10 cellular contexts compared by ENCODE assay signal in the genomic region with DNA sequence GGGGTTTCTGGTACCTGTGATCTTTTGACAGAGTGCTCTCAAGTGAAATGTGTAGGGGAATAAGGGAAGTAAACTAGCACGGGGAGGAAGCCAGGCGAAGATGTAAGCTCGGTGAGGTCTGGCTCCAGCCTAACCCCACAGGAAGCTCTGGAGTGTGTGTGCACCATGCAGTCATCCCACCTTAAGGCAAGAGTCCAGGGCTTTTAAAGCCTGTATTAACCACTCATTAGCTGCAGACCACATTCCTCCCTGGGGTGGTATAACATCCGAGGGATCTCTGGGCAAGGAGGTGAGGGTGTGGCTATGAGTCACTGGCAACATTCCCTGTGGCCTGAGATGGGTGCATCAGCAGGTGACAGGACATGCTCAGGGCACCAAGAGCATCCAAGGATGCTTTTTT. TPM values are rescaled to one million over a fixed set of nuclear protein-coding genes. Genes with fewer than 3 reads are reported as not detected.
DNase-seq lines count a peak whose midpoint lies in the region; ATAC-seq, FAIRE-seq and TF ChIP-seq lines count a peak whose summit lies in the region.
"Had no signal": no experiment of that assay in that cellular context is flagged by ENCODE, and none has a peak within 500 bp of the region (broad histone marks: within the 10 kb centered on the region; RNA-seq: fewer than 3 reads in every experiment).

No MANE protein-coding gene starts in this region.

- H3K27ac ChIP-seq in PC-3 (ENCODE audit: low read length), result peak overlapping the region; percentile 90
- peak overlapping the region in 3 of 4 donors; percentile 53 to 86 (median 76) for H3K27ac ChIP-seq in esophagus squamous epithelium

- H3K27ac Mint-ChIP-seq in natural killer cell, result no peak overlapping the region
- H3K27ac Mint-ChIP-seq in natural killer cell treated with Interleukin-12 subunit alpha and Interleukin-12 subunit beta and Interleukin-15 and Interleukin-18, amount 100 ng/mL, for 72 hours, result peak overlapping the region in 1 of 2 donors; percentile 13

- no peak for DNase-seq in natural killer cell
- DNase-seq in natural killer cell treated with Interleukin-12 subunit alpha and Interleukin-12 subunit beta and Interleukin-15 and Interleukin-18, amount 100 ng/mL, for 72 hours (ENCODE audit: low spot score), result no peak
- DNase-seq in PC-3, result peak; percentile 99
- no peak for DNase-seq in esophagus squamous epithelium (lab: John Stamatoyannopoulos, UW)
- peak; percentile 81 for DNase-seq in urothelium cell line (ENCODE audit: low spot score)
- DNase-seq in D341Med (ENCODE audit: low spot score), result no peak
- DNase-seq: NCI-H2029 treated with DMSO at 0.1 percent for 48 hours had no signal

- POLR2A ChIA-PET in PC-3 (lab: Charles Lee; ENCODE audit: unreplicated experiment), result interaction anchor here (0.5 to 1.0 kb wide), 4 partner anchors 12 to 344 kb away, joined by 3 to 5 read pairs (median 3); a partner anchor contains a TSS

- H3K9ac ChIP-seq in PC-3 (ENCODE audit: low read length), result peak overlapping the region; percentile 9; the same call in 1 of the 2 replicates

- no peaks in the 10 kb centered on the region for H3K36me3 Mint-ChIP-seq in natural killer cell
- no peaks in the 10 kb centered on the region for H3K36me3 Mint-ChIP-seq in natural killer cell treated with Interleukin-12 subunit alpha and Interleukin-12 subunit beta and Interleukin-15 and Interleukin-18, amount 100 ng/mL, for 72 hours

- H3K4me3 ChIP-seq in PC-3 (ENCODE audit: low read length), result peak overlapping the region; percentile 14; the same call in 1 of the 2 replicates
- H3K4me3 ChIP-seq in esophagus squamous epithelium, result no peak overlapping the region

- peaks cover 9% of the 10 kb centered on the region for H3F3A ChIP-seq in PC-3 (ENCODE audit: low read length, unreplicated experiment)

- BruUV-seq in PC-3 (replicated peaks; lab: Mats Ljungman, UMichigan), result no TSS peak

- H3K4me3 Mint-ChIP-seq in natural killer cell, result peak overlapping the region; percentile 18
- H3K4me3 Mint-ChIP-seq in natural killer cell treated with Interleukin-12 subunit alpha and Interleukin-12 subunit beta and Interleukin-15 and Interleukin-18, amount 100 ng/mL, for 72 hours, result no peak overlapping the region

- peaks cover 60% of the 10 kb centered on the region for H3K4me1 ChIP-seq in PC-3 (ENCODE audit: insufficient read depth, low read length)
- H3K4me1 ChIP-seq in esophagus squamous epithelium, result peaks cover 4 to 54% (median 16%) of the 10 kb centered on the region in 3 donors

- no peaks in the 10 kb centered on the region for H3K9me3 ChIP-seq in PC-3 (ENCODE audit: low read length)
- no peaks in the 10 kb centered on the region for H3K9me3 ChIP-seq in esophagus squamous epithelium

- H3K36me3 ChIP-seq in PC-3 (ENCODE audit: low read depth, low read length) (no peaks in the 10 kb centered on the region), esophagus squamous epithelium (no peaks in the 10 kb centered on the region)

- H4K20me1 ChIP-seq in PC-3 (ENCODE audit: low read length), result no peaks in the 10 kb centered on the region

- WGBS in esophagus squamous epithelium, 2 donors, result 8 to 26% methylated on average over 4 of the region's 4 CpGs

- 0 out of 2 replicates have a peak overlapping the region, but pooled peaks have one; percentile 16 for H2AFZ ChIP-seq in PC-3 (ENCODE audit: low read length)

- intact Hi-C loops in natural killer cell (cut with micrococcal nuclease) (no loop called here), PC-3 (cut with micrococcal nuclease) (loop anchor here (10.0 kb wide), 1 partner anchor 341 kb away; no protein-coding TSS in a partner anchor), esophagus squamous epithelium (cut with DNase I) (no loop called here)

- no peak for TF ChIP-seq POLR2A in esophagus squamous epithelium (IDR thresholded peaks at IDR 0.05)

- no peaks in the 10 kb centered on the region for H3K79me2 ChIP-seq in PC-3 (ENCODE audit: low read length)

- H3K4me2 ChIP-seq in PC-3 (ENCODE audit: low read length), result peak overlapping the region; percentile 64

- CTCF ChIA-PET in PC-3 (lab: Charles Lee), result interaction anchor here (0.8 to 1.4 kb wide), 3 partner anchors 11 to 99 kb away, joined by 3 to 6 read pairs (median 5); no protein-coding TSS in a partner anchor

- peaks cover 0 to 2% of the 10 kb centered on the region in 2 donors for H3K27me3 Mint-ChIP-seq in natural killer cell (ENCODE audit: low read depth in 2 of 2)
- peaks cover 0 to 2% of the 10 kb centered on the region in 2 donors for H3K27me3 Mint-ChIP-seq in natural killer cell treated with Interleukin-12 subunit alpha and Interleukin-12 subunit beta and Interleukin-15 and Interleukin-18, amount 100 ng/mL, for 72 hours

- ATAC-seq in natural killer cell, result no peak
- no peak for ATAC-seq in natural killer cell treated with Interleukin-12 subunit alpha and Interleukin-12 subunit beta and Interleukin-15 and Interleukin-18, amount 100 ng/mL, for 72 hours
- ATAC-seq in PC-3, result peak; percentile 92
- no peak for ATAC-seq in GM21825 (IDR thresholded peaks at IDR 0.05; ENCODE audit: unreplicated experiment)
- ATAC-seq in HG02623 (IDR thresholded peaks at IDR 0.05; ENCODE audit: unreplicated experiment), result no peak

- H3K27me3 ChIP-seq in PC-3 (ENCODE audit: low read length) (no peaks in the 10 kb centered on the region), esophagus squamous epithelium (no peaks in the 10 kb centered on the region)

- no peak for FAIRE-seq in urothelium cell line (lab: Jason Lieb, UNC)
- FAIRE-seq: endothelial cell of umbilical vein had no signal

- no peaks in the 10 kb centered on the region for H3K9me3 Mint-ChIP-seq in natural killer cell
- H3K9me3 Mint-ChIP-seq in natural killer cell treated with Interleukin-12 subunit alpha and Interleukin-12 subunit beta and Interleukin-15 and Interleukin-18, amount 100 ng/mL, for 72 hours, result no peaks in the 10 kb centered on the region

- TF ChIP-seq CTCF in natural killer cell (IDR thresholded peaks at IDR 0.05), result no peak
- no peak for TF ChIP-seq CTCF in PC-3 (conservative IDR thresholded peaks at IDR 0.05; ENCODE audit: low read depth, low read length)
- TF ChIP-seq CTCF in esophagus squamous epithelium (IDR thresholded peaks at IDR 0.05), result no peak

- no peaks in the 10 kb centered on the region for H3K9me2 ChIP-seq in PC-3 (replicated peaks; ENCODE audit: low read length)

- peaks cover 14 to 29% of the 10 kb centered on the region in 2 donors for H3K4me1 Mint-ChIP-seq in natural killer cell
- H3K4me1 Mint-ChIP-seq in natural killer cell treated with Interleukin-12 subunit alpha and Interleukin-12 subunit beta and Interleukin-15 and Interleukin-18, amount 100 ng/mL, for 72 hours (ENCODE audit: low read depth in 2 of 2), result peaks cover 16 to 20% of the 10 kb centered on the region in 2 donors

RNA-seq across cellular contexts. Expression of a gene that starts 12.5 kb away (rescaled TPM):
- total RNA-seq in natural killer cell (10 to 100 TPM; 52.2 to 62.5 (median 57.6) TPM), PC-3 (2014; rRNA removed) (25.8 and 27.9 TPM in 2 replicates), esophagus squamous epithelium (10 to 100 TPM; 32.9 to 69.6 (median 63.3) TPM)
- total RNA-seq in natural killer cell treated with Interleukin-12 subunit alpha and Interleukin-12 subunit beta and Interleukin-15 and Interleukin-18, amount 100 ng/mL, for 72 hours, result 10 to 100 TPM; 49.2 to 61.1 TPM

Comparison
In these comparisons a context has a peak if more than half of its experiments do, and no peak if none do; other contexts are left out.
1. DNase-seq: peak in PC-3 (single experiment) and urothelium cell line (single experiment); none in natural killer cell (single experiment), natural killer cell treated with Interleukin-12 subunit alpha and Interleukin-12 subunit beta and Interleukin-15 and Interleukin-18, amount 100 ng/mL, for 72 hours (single experiment), esophagus squamous epithelium (single experiment) and D341Med (single experiment).